In genomic region chr13:46104868-46105267, GRCh38 we compare ENCODE assay signal across 1 cellular context.
TF ChIP-seq lines count a peak whose summit lies in the region.

CPB2 (minus strand) TSS chr13:46105033; CDS start chr13:46105009, 24 bp downstream.

TF ChIP-seq in HepG2, 621 proteins besides CTCF, POLR2A, EP300 and RAD21 (continued from another document and continues in another):
- TF ChIP-seq, protein P1, sequence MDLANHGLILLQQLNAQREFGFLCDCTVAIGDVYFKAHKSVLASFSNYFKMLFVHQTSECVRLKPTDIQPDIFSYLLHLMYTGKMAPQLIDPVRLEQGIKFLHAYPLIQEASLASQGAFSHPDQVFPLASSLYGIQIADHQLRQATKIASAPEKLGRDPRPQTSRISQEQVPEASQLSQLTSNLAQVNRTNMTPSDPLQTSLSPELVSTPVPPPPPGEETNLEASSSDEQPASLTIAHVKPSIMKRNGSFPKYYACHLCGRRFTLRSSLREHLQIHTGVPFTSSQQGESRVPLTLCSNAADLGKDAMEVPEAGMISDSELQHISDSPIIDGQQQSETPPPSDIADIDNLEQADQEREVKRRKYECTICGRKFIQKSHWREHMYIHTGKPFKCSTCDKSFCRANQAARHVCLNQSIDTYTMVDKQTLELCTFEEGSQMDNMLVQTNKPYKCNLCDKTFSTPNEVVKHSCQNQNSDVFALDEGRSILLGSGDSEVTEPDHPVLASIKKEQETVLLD (CRISPR knock-in tag; IDR thresholded peaks at IDR 0.05; ENCODE audit: low read depth) = no peak
- TF ChIP-seq ZNF792 (CRISPR knock-in tag; IDR thresholded peaks at IDR 0.05) = peak; percentile 84
- TF ChIP-seq ZNF740 (CRISPR knock-in tag; IDR thresholded peaks at IDR 0.05) = no peak
- peak; percentile 78 for TF ChIP-seq KAT8 (CRISPR knock-in tag; IDR thresholded peaks at IDR 0.05)
- no peak for TF ChIP-seq MEIS1 (CRISPR knock-in tag; IDR thresholded peaks at IDR 0.05; ENCODE audit: borderline replicate concordance)
- no peak for TF ChIP-seq ZNF207 (IDR thresholded peaks at IDR 0.05; ENCODE audit: borderline replicate concordance)
- peak; percentile 53 for TF ChIP-seq BCL6 (CRISPR knock-in tag; IDR thresholded peaks at IDR 0.05)
- TF ChIP-seq CSRNP2 (CRISPR knock-in tag; conservative IDR thresholded peaks at IDR 0.05; ENCODE audit: low read depth) = no peak
- no peak for TF ChIP-seq ZNF773 (CRISPR knock-in tag; IDR thresholded peaks at IDR 0.05; ENCODE audit: borderline replicate concordance)
- TF ChIP-seq ELF4 (CRISPR knock-in tag; IDR thresholded peaks at IDR 0.05; ENCODE audit: borderline replicate concordance) = no peak
- peak; percentile 50 for TF ChIP-seq RCOR2 (CRISPR knock-in tag; IDR thresholded peaks at IDR 0.05)
- TF ChIP-seq TBX3 (IDR thresholded peaks at IDR 0.05; ENCODE audit: borderline replicate concordance) = no peak
- peak; percentile 87 for TF ChIP-seq POLR2AphosphoS5 (IDR thresholded peaks at IDR 0.05; ENCODE audit: low read depth, low read length)
- peak; percentile 83 for TF ChIP-seq SAP130 (CRISPR knock-in tag; IDR thresholded peaks at IDR 0.05; ENCODE audit: low read depth)
- no peak for TF ChIP-seq ZNF101 (CRISPR knock-in tag; IDR thresholded peaks at IDR 0.05; ENCODE audit: borderline replicate concordance, low read depth)
- TF ChIP-seq, protein P2, sequence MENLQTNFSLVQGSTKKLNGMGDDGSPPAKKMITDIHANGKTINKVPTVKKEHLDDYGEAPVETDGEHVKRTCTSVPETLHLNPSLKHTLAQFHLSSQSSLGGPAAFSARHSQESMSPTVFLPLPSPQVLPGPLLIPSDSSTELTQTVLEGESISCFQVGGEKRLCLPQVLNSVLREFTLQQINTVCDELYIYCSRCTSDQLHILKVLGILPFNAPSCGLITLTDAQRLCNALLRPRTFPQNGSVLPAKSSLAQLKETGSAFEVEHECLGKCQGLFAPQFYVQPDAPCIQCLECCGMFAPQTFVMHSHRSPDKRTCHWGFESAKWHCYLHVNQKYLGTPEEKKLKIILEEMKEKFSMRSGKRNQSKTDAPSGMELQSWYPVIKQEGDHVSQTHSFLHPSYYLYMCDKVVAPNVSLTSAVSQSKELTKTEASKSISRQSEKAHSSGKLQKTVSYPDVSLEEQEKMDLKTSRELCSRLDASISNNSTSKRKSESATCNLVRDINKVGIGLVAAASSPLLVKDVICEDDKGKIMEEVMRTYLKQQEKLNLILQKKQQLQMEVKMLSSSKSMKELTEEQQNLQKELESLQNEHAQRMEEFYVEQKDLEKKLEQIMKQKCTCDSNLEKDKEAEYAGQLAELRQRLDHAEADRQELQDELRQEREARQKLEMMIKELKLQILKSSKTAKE (CRISPR knock-in tag; IDR thresholded peaks at IDR 0.05; ENCODE audit: borderline replicate concordance) = no peak
- peak; percentile 90; the same call in 1 of the 2 replicates for TF ChIP-seq ZNF644 (CRISPR knock-in tag; IDR thresholded peaks at IDR 0.05; ENCODE audit: low read depth)
- no peak for TF ChIP-seq ZKSCAN5 (CRISPR knock-in tag; IDR thresholded peaks at IDR 0.05)
- TF ChIP-seq ZFP1 (CRISPR knock-in tag; IDR thresholded peaks at IDR 0.05) = peak; percentile 49; the same call in 1 of the 2 replicates
- no peak for TF ChIP-seq CCDC6 (CRISPR knock-in tag; IDR thresholded peaks at IDR 0.05)
- TF ChIP-seq ZBTB21 (CRISPR knock-in tag; IDR thresholded peaks at IDR 0.05) = no peak
- no peak for TF ChIP-seq ZNF557 (CRISPR knock-in tag; IDR thresholded peaks at IDR 0.05)
- 0 out of 2 replicates have a peak, but pooled peaks have one; percentile 32 for TF ChIP-seq HNF4G (IDR thresholded peaks at IDR 0.05; ENCODE audit: borderline replicate concordance, low read depth, low read length)
- TF ChIP-seq HNF4G (CRISPR knock-in tag; IDR thresholded peaks at IDR 0.05; ENCODE audit: borderline replicate concordance, low read depth) = no peak
- TF ChIP-seq RARA (CRISPR knock-in tag; IDR thresholded peaks at IDR 0.05) = peak; percentile 61; the same call in 1 of the 2 replicates
- TF ChIP-seq ZNF850 (CRISPR knock-in tag; conservative IDR thresholded peaks at IDR 0.05) = no peak
- peak; percentile 76; the same call in 1 of the 2 replicates for TF ChIP-seq SMAD3 (CRISPR knock-in tag; IDR thresholded peaks at IDR 0.05)
- TF ChIP-seq PRPF4 (IDR thresholded peaks at IDR 0.05; ENCODE audit: low read depth, low read length, poor library complexity, severe bottlenecking) = no peak
- TF ChIP-seq ZNF670 (CRISPR knock-in tag; IDR thresholded peaks at IDR 0.05; ENCODE audit: borderline replicate concordance) = no peak
- TF ChIP-seq ZNF432 (CRISPR knock-in tag; IDR thresholded peaks at IDR 0.05; ENCODE audit: borderline replicate concordance) = no peak
- 0 out of 2 replicates have a peak, but pooled peaks have one; percentile 69 for TF ChIP-seq ZSCAN9 (CRISPR knock-in tag; IDR thresholded peaks at IDR 0.05; ENCODE audit: borderline replicate concordance)
- no peak for TF ChIP-seq ZNF230 (CRISPR knock-in tag; IDR thresholded peaks at IDR 0.05)
- TF ChIP-seq NONO (IDR thresholded peaks at IDR 0.05) = no peak
- TF ChIP-seq NONO (CRISPR knock-in tag; conservative IDR thresholded peaks at IDR 0.05) = no peak
- no peak for TF ChIP-seq ZFP90 (CRISPR knock-in tag; IDR thresholded peaks at IDR 0.05; ENCODE audit: borderline replicate concordance)
- TF ChIP-seq, protein P3, sequence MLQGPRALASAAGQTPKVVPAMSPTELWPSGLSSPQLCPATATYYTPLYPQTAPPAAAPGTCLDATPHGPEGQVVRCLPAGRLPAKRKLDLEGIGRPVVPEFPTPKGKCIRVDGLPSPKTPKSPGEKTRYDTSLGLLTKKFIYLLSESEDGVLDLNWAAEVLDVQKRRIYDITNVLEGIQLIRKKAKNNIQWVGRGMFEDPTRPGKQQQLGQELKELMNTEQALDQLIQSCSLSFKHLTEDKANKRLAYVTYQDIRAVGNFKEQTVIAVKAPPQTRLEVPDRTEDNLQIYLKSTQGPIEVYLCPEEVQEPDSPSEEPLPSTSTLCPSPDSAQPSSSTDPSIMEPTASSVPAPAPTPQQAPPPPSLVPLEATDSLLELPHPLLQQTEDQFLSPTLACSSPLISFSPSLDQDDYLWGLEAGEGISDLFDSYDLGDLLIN (CRISPR knock-in tag; IDR thresholded peaks at IDR 0.05; ENCODE audit: borderline replicate concordance) = no peak
- TF ChIP-seq SNAPC2 (CRISPR knock-in tag; IDR thresholded peaks at IDR 0.05) = no peak
- peak; percentile 80 for TF ChIP-seq PHF21A (CRISPR knock-in tag; IDR thresholded peaks at IDR 0.05)
- no peak for TF ChIP-seq NFE2L1 (CRISPR knock-in tag; IDR thresholded peaks at IDR 0.05; ENCODE audit: borderline replicate concordance)
- TF ChIP-seq RFX1 (IDR thresholded peaks at IDR 0.05) = no peak
- TF ChIP-seq LRRFIP1 (CRISPR knock-in tag; conservative IDR thresholded peaks at IDR 0.05) = no peak
- TF ChIP-seq POGZ (CRISPR knock-in tag; IDR thresholded peaks at IDR 0.05) = peak; percentile 84
- TF ChIP-seq ZNF10 (CRISPR knock-in tag; IDR thresholded peaks at IDR 0.05; ENCODE audit: borderline replicate concordance, low read depth) = no peak
- no peak for TF ChIP-seq ZNF780A (CRISPR knock-in tag; IDR thresholded peaks at IDR 0.05)
- TF ChIP-seq MYPOP (CRISPR knock-in tag; IDR thresholded peaks at IDR 0.05) = no peak
- no peak for TF ChIP-seq SRF (IDR thresholded peaks at IDR 0.05; ENCODE audit: low read depth, low read length)
- TF ChIP-seq ZNF775 (CRISPR knock-in tag; IDR thresholded peaks at IDR 0.05; ENCODE audit: borderline replicate concordance) = no peak
- no peak for TF ChIP-seq HES4 (CRISPR knock-in tag; IDR thresholded peaks at IDR 0.05; ENCODE audit: borderline replicate concordance)
- no peak; the same call in 1 of the 2 replicates for TF ChIP-seq ZNF292 (CRISPR knock-in tag; IDR thresholded peaks at IDR 0.05; ENCODE audit: borderline replicate concordance, low read depth)
- TF ChIP-seq ISL2 (CRISPR knock-in tag; IDR thresholded peaks at IDR 0.05) = peak; percentile 81
- peak; percentile 86; the same call in 1 of the 2 replicates for TF ChIP-seq SMYD3 (CRISPR knock-in tag; IDR thresholded peaks at IDR 0.05)
- TF ChIP-seq, protein P4, sequence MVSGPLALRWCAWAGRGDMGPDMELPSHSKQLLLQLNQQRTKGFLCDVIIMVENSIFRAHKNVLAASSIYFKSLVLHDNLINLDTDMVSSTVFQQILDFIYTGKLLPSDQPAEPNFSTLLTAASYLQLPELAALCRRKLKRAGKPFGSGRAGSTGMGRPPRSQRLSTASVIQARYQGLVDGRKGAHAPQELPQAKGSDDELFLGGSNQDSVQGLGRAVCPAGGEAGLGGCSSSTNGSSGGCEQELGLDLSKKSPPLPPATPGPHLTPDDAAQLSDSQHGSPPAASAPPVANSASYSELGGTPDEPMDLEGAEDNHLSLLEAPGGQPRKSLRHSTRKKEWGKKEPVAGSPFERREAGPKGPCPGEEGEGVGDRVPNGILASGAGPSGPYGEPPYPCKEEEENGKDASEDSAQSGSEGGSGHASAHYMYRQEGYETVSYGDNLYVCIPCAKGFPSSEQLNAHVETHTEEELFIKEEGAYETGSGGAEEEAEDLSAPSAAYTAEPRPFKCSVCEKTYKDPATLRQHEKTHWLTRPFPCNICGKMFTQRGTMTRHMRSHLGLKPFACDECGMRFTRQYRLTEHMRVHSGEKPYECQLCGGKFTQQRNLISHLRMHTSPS (CRISPR knock-in tag; IDR thresholded peaks at IDR 0.05; ENCODE audit: low read depth) = no peak
- TF ChIP-seq RBM39 (IDR thresholded peaks at IDR 0.05; ENCODE audit: low read depth, low read length, poor library complexity, severe bottlenecking) = no peak
- TF ChIP-seq ZNF3 (CRISPR knock-in tag; IDR thresholded peaks at IDR 0.05) = peak; percentile 70; the same call in 1 of the 2 replicates
- TF ChIP-seq BRD4 (CRISPR knock-in tag; IDR thresholded peaks at IDR 0.05) = no peak
- TF ChIP-seq KLF15 (CRISPR knock-in tag; IDR thresholded peaks at IDR 0.05; ENCODE audit: borderline replicate concordance) = no peak
- TF ChIP-seq HOMEZ (CRISPR knock-in tag; IDR thresholded peaks at IDR 0.05; ENCODE audit: low read depth) = peak; percentile 84
- TF ChIP-seq MIER2 (CRISPR knock-in tag; IDR thresholded peaks at IDR 0.05) = peak; percentile 50; the same call in 1 of the 2 replicates
- no peak for TF ChIP-seq ZMYM2 (CRISPR knock-in tag; IDR thresholded peaks at IDR 0.05)
- peak; percentile 90 for TF ChIP-seq MIXL1 (CRISPR knock-in tag; IDR thresholded peaks at IDR 0.05)
- TF ChIP-seq MTERF4 (CRISPR knock-in tag; IDR thresholded peaks at IDR 0.05) = no peak
- no peak for TF ChIP-seq ZNF253 (CRISPR knock-in tag; IDR thresholded peaks at IDR 0.05; ENCODE audit: borderline replicate concordance)
